15 cellular contexts compared by ENCODE assay signal in genomic region chr15:79682851-79683288, GRCh38.
DNase-seq lines count a peak whose midpoint lies in the region; ATAC-seq and FAIRE-seq lines count a peak whose summit lies in the region.
"Had no signal": no experiment of that assay in that cellular context is flagged by ENCODE, and none has a peak within 500 bp of the region (broad histone marks: within the 10 kb centered on the region; RNA-seq: fewer than 3 reads in every experiment).

No MANE protein-coding gene starts in this region.

- DNase-seq in GM23248: peak; percentile 71
- DNase-seq in amniotic epithelial cell (ENCODE audit: low read depth): peak; percentile 22
- DNase-seq in fibroblast of the conjunctiva (ENCODE audit: low read depth): peak; percentile 26
- DNase-seq in urothelium cell line (ENCODE audit: low spot score): peak; percentile 14
- no peak for DNase-seq in NCI-H510A treated with DMSO at 0.1 percent for 48 hours (lab: John Stamatoyannopoulos, UW)
- DNase-seq in effector memory CD4-positive, alpha-beta T cell: no peak
- DNase-seq: activated CD8-positive, alpha-beta T cell treated with anti-CD3 and anti-CD28 coated beads for 36 hours; activated effector memory CD4-positive, alpha-beta T cell treated with anti-CD3 and anti-CD28 coated beads, Interleukin-2, amount 50 U/mL, for 16 hours; GF-D8; NCI-H1436; right lobe of liver; stimulated activated naive B cell treated with anti-CD40 and anti-IgM and Interleukin-4, amounts not matched to agents 10 μg/mL and 1 μg/mL and 100 μg/mL, for 72 hours had no signal

- H3K36me3 ChIP-seq in GM23248 (ENCODE audit: low read depth): no peaks in the 10 kb centered on the region
- H3K36me3 ChIP-seq in effector memory CD4-positive, alpha-beta T cell (ENCODE audit: control insufficient read depth, insufficient read depth, low read length): no peaks in the 10 kb centered on the region
- H3K36me3 ChIP-seq: right lobe of liver, uterus had no signal

- peak overlapping the region; percentile 63 for H3K27ac ChIP-seq in GM23248
- no peak overlapping the region for H3K27ac ChIP-seq in effector memory CD4-positive, alpha-beta T cell (ENCODE audit: insufficient read depth, low read length, poor library complexity, severe bottlenecking)
- H3K27ac ChIP-seq: right lobe of liver, uterus had no signal

- peak overlapping the region; percentile 33; the same call in 1 of the 2 replicates for H2AFZ ChIP-seq in GM23248

- peak overlapping the region; percentile 20; the same call in 1 of the 2 replicates for H3K9ac ChIP-seq in GM23248

- no peaks in the 10 kb centered on the region for H4K20me1 ChIP-seq in GM23248 (ENCODE audit: insufficient read depth)

- H3K4me1 ChIP-seq in GM23248 (ENCODE audit: insufficient read depth): peaks cover 34% of the 10 kb centered on the region
- H3K4me1 ChIP-seq in effector memory CD4-positive, alpha-beta T cell (ENCODE audit: control insufficient read depth, insufficient read depth, low read length, poor library complexity, severe bottlenecking): no peaks in the 10 kb centered on the region
- H3K4me1 ChIP-seq: right lobe of liver, uterus had no signal

- no peaks in the 10 kb centered on the region for H3K27me3 ChIP-seq in GM23248 (replicated peaks; ENCODE audit: insufficient read depth)
- H3K27me3 ChIP-seq in effector memory CD4-positive, alpha-beta T cell (replicated peaks; ENCODE audit: control insufficient read depth, insufficient read depth, low read length, poor library complexity, severe bottlenecking): no peaks in the 10 kb centered on the region
- H3K27me3 ChIP-seq: right lobe of liver, uterus had no signal

- 2 to 4% methylated on average over 4 of the region's 4 CpGs for WGBS in GM23248 (ENCODE audit: low coverage in 1 of 2, low lambda C conversion rate in 2 of 2, missing lambda C conversion rate in 2 of 2), 2 experiments

- H3F3A ChIP-seq in GM23248 (ENCODE audit: insufficient read depth): peaks cover 34% of the 10 kb centered on the region

- in situ Hi-C loops in GM23248 (cut with MboI): no loop called here

- H3K9me3 ChIP-seq in GM23248 (ENCODE audit: low read depth): no peaks in the 10 kb centered on the region
- H3K9me3 ChIP-seq in effector memory CD4-positive, alpha-beta T cell (ENCODE audit: control insufficient read depth, low read length): no peaks in the 10 kb centered on the region
- H3K9me3 ChIP-seq: right lobe of liver, uterus had no signal

- ATAC-seq in GM21390 (IDR thresholded peaks at IDR 0.05; ENCODE audit: unreplicated experiment): no peak
- ATAC-seq: activated CD8-positive, alpha-beta T cell treated with anti-CD3 and anti-CD28 coated beads for 36 hours; right lobe of liver; stimulated activated naive B cell treated with anti-CD40 and anti-IgM and Interleukin-4, amounts not matched to agents 10 μg/mL and 1 μg/mL and 100 μg/mL, for 72 hours had no signal

- H3K4me3 ChIP-seq in GM23248: peak overlapping the region; percentile 48
- H3K4me3 ChIP-seq in effector memory CD4-positive, alpha-beta T cell (ENCODE audit: insufficient read depth, low read depth, low read length, poor library complexity, severe bottlenecking): no peak overlapping the region
- H3K4me3 ChIP-seq: right lobe of liver, uterus had no signal

- no peaks in the 10 kb centered on the region for H3K9me2 ChIP-seq in GM23248 (ENCODE audit: insufficient read depth)

- peak overlapping the region; percentile 82 for H3K4me2 ChIP-seq in GM23248 (ENCODE audit: unreplicated experiment)

- no peak for FAIRE-seq in urothelium cell line (lab: Jason Lieb, UNC)
- FAIRE-seq: H54 had no signal

- H3K79me2 ChIP-seq in GM23248 (ENCODE audit: insufficient read depth): no peaks in the 10 kb centered on the region

Comparison
In these comparisons a context has a peak if more than half of its experiments do, and no peak if none do; other contexts are left out.
1. DNase-seq: peak in GM23248 (single experiment), amniotic epithelial cell (single experiment), fibroblast of the conjunctiva (single experiment) and urothelium cell line (single experiment); none in NCI-H510A treated with DMSO at 0.1 percent for 48 hours (single experiment) and effector memory CD4-positive, alpha-beta T cell (0 of 3).